Comparison of ENCODE assay signal across 29 cellular contexts in genomic region chr1:29172415-29172814, GRCh38. TPM values are rescaled to one million over a fixed set of nuclear protein-coding genes. Genes with fewer than 3 reads are reported as not detected.
A peak's percentile ranks its signal among the peaks of the same experiment; 100 is the strongest.
DNase-seq lines count a peak whose midpoint lies in the region; ATAC-seq, FAIRE-seq and TF ChIP-seq lines count a peak whose summit lies in the region.
"Had no signal": no experiment of that assay in that cellular context is flagged by ENCODE, and none has a peak within 500 bp of the region (broad histone marks: within the 10 kb centered on the region; RNA-seq: fewer than 3 reads in every experiment).

No MANE protein-coding gene starts in this region.

- H3K9me3 ChIP-seq in trophoblast cell (ENCODE audit: insufficient read depth, low read depth, low read length) = no peaks in the 10 kb centered on the region
- H3K9me3 ChIP-seq: adrenal gland had no signal

- H3K27ac ChIP-seq in trophoblast cell (ENCODE audit: low read depth, low read length) = no peak overlapping the region
- H3K27ac ChIP-seq: adrenal gland, brain microvascular endothelial cell had no signal

- DNase-seq in T-helper 2 cell treated with Interferon-gamma antibody and Interleukin-4, amounts not matched to agents 5 μg/mL and 100 μg/mL, for 36 hours (ENCODE audit: low spot score) = no peak
- DNase-seq in T-helper 2 cell (no peak), GM12892 (ENCODE audit: insufficient read length) (no peak), trophoblast cell (no peak), NCI-H1105 (lab: John Stamatoyannopoulos, UW) (no peak), DMS53 (lab: John Stamatoyannopoulos, UW) (no peak)
- DNase-seq in central memory CD8-positive, alpha-beta T cell (ENCODE audit: low spot score in 2 of 2) = no peak
- DNase-seq: 8988T; activated effector memory CD4-positive, alpha-beta T cell treated with Interleukin-2 at 50 U/mL for 16 hours; activated T-cell treated with anti-CD3 and anti-CD28 coated beads for 4 hours; brain microvascular endothelial cell; CD8-positive, alpha-beta memory T cell; H7; islet precursor cell; left ventricle myocardium superior; naive B cell; NCI-H1092 treated with DMSO at 0.1 percent for 48 hours; NCI-H2029 treated with DMSO at 0.1 percent for 48 hours; NCI-H2227 treated with DMSO at 0.1 percent for 48 hours; NCI-H69; retina; SHP77; stimulated activated CD4-positive, alpha-beta T cell treated with anti-CD3 and anti-CD28 coated beads, Interleukin-2, amount 100 ng/mL, for 48 hours; T1000 had no signal

- no peaks in the 10 kb centered on the region for H3K27me3 Mint-ChIP-seq in T-helper 2 cell treated with Interferon-gamma antibody and Interleukin-4, amounts not matched to agents 5 μg/mL and 100 μg/mL, for 36 hours (ENCODE audit: low read depth)
- no peaks in the 10 kb centered on the region for H3K27me3 Mint-ChIP-seq in central memory CD8-positive, alpha-beta T cell
- H3K27me3 Mint-ChIP-seq: CD8-positive, alpha-beta memory T cell; naive B cell had no signal

- H3K9me3 Mint-ChIP-seq in T-helper 2 cell treated with Interferon-gamma antibody and Interleukin-4, amounts not matched to agents 5 μg/mL and 100 μg/mL, for 36 hours = no peaks in the 10 kb centered on the region
- no peaks in the 10 kb centered on the region for H3K9me3 Mint-ChIP-seq in central memory CD8-positive, alpha-beta T cell
- H3K9me3 Mint-ChIP-seq: CD8-positive, alpha-beta memory T cell; naive B cell had no signal

- H3K9ac ChIP-seq in trophoblast cell (ENCODE audit: low read length) = no peak overlapping the region

- peaks cover 0 to 3% of the 10 kb centered on the region in 2 experiments for H3K4me1 ChIP-seq in trophoblast cell (ENCODE audit: control insufficient read depth in 1 of 2, insufficient read depth in 2 of 2, low read length in 2 of 2)

- H3K36me3 ChIP-seq in trophoblast cell (ENCODE audit: control insufficient read depth in 1 of 2, insufficient read depth in 2 of 2, low read length in 2 of 2) = peaks cover 3 to 8% of the 10 kb centered on the region in 2 experiments

- H3K4me2 ChIP-seq in trophoblast cell (ENCODE audit: low read length) = no peak overlapping the region
- H3K4me2 ChIP-seq: smooth muscle cell had no signal

- H3K79me2 ChIP-seq in trophoblast cell (ENCODE audit: control insufficient read depth, insufficient read depth, low read length, poor library complexity) = peaks cover 14% of the 10 kb centered on the region

- peaks cover 50% of the 10 kb centered on the region for H3K36me3 Mint-ChIP-seq in T-helper 2 cell treated with Interferon-gamma antibody and Interleukin-4, amounts not matched to agents 5 μg/mL and 100 μg/mL, for 36 hours (ENCODE audit: low read depth)
- peaks cover 21% of the 10 kb centered on the region for H3K36me3 Mint-ChIP-seq in central memory CD8-positive, alpha-beta T cell (ENCODE audit: insufficient read depth)

- H3K4me3 Mint-ChIP-seq in T-helper 2 cell treated with Interferon-gamma antibody and Interleukin-4, amounts not matched to agents 5 μg/mL and 100 μg/mL, for 36 hours = peak overlapping the region; percentile 12
- peak overlapping the region; percentile 13 for H3K4me3 Mint-ChIP-seq in central memory CD8-positive, alpha-beta T cell
- H3K4me3 Mint-ChIP-seq: mesothelial cell of epicardium had no signal

- H3K79me1 ChIP-seq in trophoblast cell (ENCODE audit: low read length) = peaks cover 2% of the 10 kb centered on the region

- no peak overlapping the region for H3K18ac ChIP-seq in trophoblast cell (ENCODE audit: low read length)

- H3K4me1 Mint-ChIP-seq in T-helper 2 cell treated with Interferon-gamma antibody and Interleukin-4, amounts not matched to agents 5 μg/mL and 100 μg/mL, for 36 hours (ENCODE audit: low read depth) = peaks cover 46% of the 10 kb centered on the region
- peaks cover 61% of the 10 kb centered on the region for H3K4me1 Mint-ChIP-seq in central memory CD8-positive, alpha-beta T cell

- H3K14ac ChIP-seq in trophoblast cell (ENCODE audit: low read length) = no peak overlapping the region

- H2BK120ac ChIP-seq in trophoblast cell (ENCODE audit: insufficient read depth, low read length, poor library complexity) = no peak overlapping the region

- no peak overlapping the region for H2BK12ac ChIP-seq in trophoblast cell (ENCODE audit: low read length)

- peak; percentile 33 for FAIRE-seq in GM12892 (lab: Jason Lieb, UNC)

- no peak overlapping the region for H3K4me3 ChIP-seq in trophoblast cell (ENCODE audit: low read depth, low read length)
- H3K4me3 ChIP-seq: adrenal gland, smooth muscle cell had no signal

- TF ChIP-seq POLR2A in GM12892 (IDR thresholded peaks at IDR 0.05; ENCODE audit: low read depth, low read length) = no peak

- no peak overlapping the region for H4K91ac ChIP-seq in trophoblast cell (ENCODE audit: low read depth, low read length)

- H4K12ac ChIP-seq in trophoblast cell (ENCODE audit: low read depth, low read length) = no peak overlapping the region

- H2AK5ac ChIP-seq in trophoblast cell (ENCODE audit: low read length) = no peak overlapping the region

- no peak overlapping the region for H4K8ac ChIP-seq in trophoblast cell (ENCODE audit: low read depth, low read length)

- no peak overlapping the region for H3K27ac Mint-ChIP-seq in T-helper 2 cell treated with Interferon-gamma antibody and Interleukin-4, amounts not matched to agents 5 μg/mL and 100 μg/mL, for 36 hours
- no peak overlapping the region for H3K27ac Mint-ChIP-seq in central memory CD8-positive, alpha-beta T cell (ENCODE audit: low read depth)
- H3K27ac Mint-ChIP-seq: mesothelial cell of epicardium had no signal

- H3K4ac ChIP-seq in trophoblast cell (ENCODE audit: low read depth, low read length) = peak overlapping the region; percentile 16

- no peak for ATAC-seq in central memory CD8-positive, alpha-beta T cell (replicated peaks; ENCODE audit: extremely low read depth, poor library complexity, severe bottlenecking)
- no peak for ATAC-seq in HG03342 (IDR thresholded peaks at IDR 0.05; ENCODE audit: unreplicated experiment)
- ATAC-seq: left ventricle myocardium superior, Panc1 had no signal

- WGBS in trophoblast cell (ENCODE audit: extremely low coverage, insufficient coverage, insufficient read length) = no CpG with 5 or more reads among the region's 8 CpGs

- no peaks in the 10 kb centered on the region for H3K27me3 ChIP-seq in trophoblast cell (ENCODE audit: insufficient read depth, low read length)
- H3K27me3 ChIP-seq: adrenal gland, brain microvascular endothelial cell had no signal

- H3K23ac ChIP-seq in trophoblast cell (ENCODE audit: low read length) = no peak overlapping the region

- no peak overlapping the region for H2BK5ac ChIP-seq in trophoblast cell (ENCODE audit: low read depth, low read length, poor library complexity)

- H2AFZ ChIP-seq in trophoblast cell (ENCODE audit: insufficient read depth, low read length, poor library complexity) = no peak overlapping the region

RNA-seq across cellular contexts. Expression of gene SRSF4, which starts 9.3 kb away (rescaled TPM):
- polyA plus RNA-seq in GM12892 (2012; ENCODE audit: missing spikeins) = 62.8 TPM
- polyA plus RNA-seq in trophoblast cell (2013) = 84.2 and 87.4 TPM in 2 replicates

RNA-seq across cellular contexts. Expression of gene TMEM200B, which starts 48.7 kb away (rescaled TPM):
- polyA plus RNA-seq in GM12892 (2012; ENCODE audit: missing spikeins) = 0.11 TPM
- polyA plus RNA-seq in trophoblast cell (2013) = 11.1 and 11.8 TPM in 2 replicates

RNA-seq across cellular contexts. Expression of gene MECR, which starts 58.3 kb away (rescaled TPM):
- 27.9 TPM for polyA plus RNA-seq in GM12892 (2012; ENCODE audit: missing spikeins)
- polyA plus RNA-seq in trophoblast cell (2013) = 17.6 and 18.9 TPM in 2 replicates
